17 cellular contexts compared by ENCODE assay signal in genomic region chr10:116286801-116287200, GRCh38. TPM values are rescaled to one million over a fixed set of nuclear protein-coding genes. Genes with fewer than 3 reads are reported as not detected.
A peak's percentile ranks its signal among the peaks of the same experiment; 100 is the strongest.
DNase-seq lines count a peak whose midpoint lies in the region; ATAC-seq and TF ChIP-seq lines count a peak whose summit lies in the region.
"Had no signal": no experiment of that assay in that cellular context is flagged by ENCODE, and none has a peak within 500 bp of the region (broad histone marks: within the 10 kb centered on the region; RNA-seq: fewer than 3 reads in every experiment).

No MANE protein-coding gene starts in this region.

- H2BK5ac ChIP-seq in mesenchymal stem cell (ENCODE audit: low read depth, low read length, poor library complexity, severe bottlenecking), result no peak overlapping the region

- H3K4me1 ChIP-seq in BLaER1 (peaks cover 13% of the 10 kb centered on the region), GM23338 (ENCODE audit: insufficient read depth) (peaks cover 3% of the 10 kb centered on the region; the same call in 1 of the 2 replicates), mesenchymal stem cell (ENCODE audit: control insufficient read depth, insufficient read depth, low read depth, low read length) (peaks cover under 1% of the 10 kb centered on the region)
- H3K4me1 ChIP-seq: HAP-1 had no signal

- H3K4me1 Mint-ChIP-seq in GM23338, result no peaks in the 10 kb centered on the region

- no peaks in the 10 kb centered on the region for H3F3A ChIP-seq in GM23338 (replicated peaks; ENCODE audit: low read depth)

- no peak overlapping the region for H2AK5ac ChIP-seq in mesenchymal stem cell (ENCODE audit: low read length, severe bottlenecking)

- H3K79me1 ChIP-seq in mesenchymal stem cell (replicated peaks; ENCODE audit: low read length, poor library complexity, severe bottlenecking), result no peaks in the 10 kb centered on the region

- no peak overlapping the region for H2BK12ac ChIP-seq in mesenchymal stem cell (ENCODE audit: low read length in 2 of 2)

- no peak overlapping the region for H3K4me3 Mint-ChIP-seq in GM23338
- H3K4me3 Mint-ChIP-seq: CD4-positive, alpha-beta T cell had no signal

- H4K91ac ChIP-seq in mesenchymal stem cell (ENCODE audit: low read length), result no peak overlapping the region

- peaks cover 3% of the 10 kb centered on the region; the same call in 1 of the 3 replicates for H3K9me3 Mint-ChIP-seq in GM23338
- H3K9me3 Mint-ChIP-seq: CD4-positive, alpha-beta T cell had no signal

- no peak for TF ChIP-seq CTCF in GM23338 (conservative IDR thresholded peaks at IDR 0.05; ENCODE audit: low read depth in 2 of 2)

- no peaks in the 10 kb centered on the region for H3K79me2 ChIP-seq in GM23338 (replicated peaks; ENCODE audit: insufficient read depth)

- no peak overlapping the region for H4K8ac ChIP-seq in mesenchymal stem cell (ENCODE audit: low read length)

- no peak overlapping the region for H3K18ac ChIP-seq in mesenchymal stem cell (ENCODE audit: low read depth in 1 of 2, low read length in 2 of 2)

- no peak overlapping the region for H3K4me3 ChIP-seq in BLaER1
- no peak overlapping the region for H3K4me3 ChIP-seq in GM23338
- no peak overlapping the region for H3K4me3 ChIP-seq in mesenchymal stem cell (ENCODE audit: insufficient read depth in 1 of 2, low read depth in 1 of 2, low read length in 2 of 2)
- H3K4me3 ChIP-seq: HAP-1, K562 had no signal

- no peaks in the 10 kb centered on the region for H3K9me3 ChIP-seq in BLaER1
- H3K9me3 ChIP-seq in mesenchymal stem cell (ENCODE audit: control insufficient read depth, low read length), result no peaks in the 10 kb centered on the region
- H3K9me3 ChIP-seq: HAP-1 had no signal

- no peaks in the 10 kb centered on the region for H3K36me3 ChIP-seq in BLaER1
- H3K36me3 ChIP-seq in GM23338 (ENCODE audit: insufficient read depth), result no peaks in the 10 kb centered on the region
- H3K36me3 ChIP-seq in mesenchymal stem cell (ENCODE audit: control insufficient read depth in 1 of 2, insufficient read depth in 2 of 2, low read depth in 1 of 2, low read length in 2 of 2), result no peaks in the 10 kb centered on the region
- H3K36me3 ChIP-seq: HAP-1 had no signal

- no peaks in the 10 kb centered on the region; the same call in 1 of the 2 replicates for H3K9me2 ChIP-seq in GM23338 (ENCODE audit: insufficient read depth)

- H3K27ac ChIP-seq in BLaER1 (no peak overlapping the region), GM23338 (ENCODE audit: low read depth) (no peak overlapping the region), mesenchymal stem cell (ENCODE audit: low read length, poor library complexity, severe bottlenecking) (no peak overlapping the region)
- H3K27ac ChIP-seq: HL-60 had no signal

- no peak for DNase-seq in GM23338 (ENCODE audit: low spot score)
- peak; percentile 17 for DNase-seq in MV-4-11 (lab: John Stamatoyannopoulos, UW)
- DNase-seq in mesenchymal stem cell, result no peak
- no peak for DNase-seq in KG1 (lab: John Stamatoyannopoulos, UW)
- DNase-seq in amniotic stem cell (lab: John Stamatoyannopoulos, UW), result no peak
- DNase-seq in Kasumi-1 (lab: John Stamatoyannopoulos, UW), result no peak
- DNase-seq: 8988T; AML-193; C1 segment of cervical spinal cord; Calu3; CD4-positive, alpha-beta T cell; DMS 273 treated with DMSO at 0.1 percent for 48 hours; EL had no signal

- WGBS in mesenchymal stem cell, result 92% methylated on average over 7 of the region's 7 CpGs

- H3K27ac Mint-ChIP-seq in GM23338, result no peak overlapping the region
- H3K27ac Mint-ChIP-seq: CD4-positive, alpha-beta T cell had no signal

- H3K27me3 ChIP-seq in BLaER1, result no peaks in the 10 kb centered on the region
- H3K27me3 ChIP-seq in GM23338 (ENCODE audit: insufficient read depth), result no peaks in the 10 kb centered on the region
- H3K27me3 ChIP-seq in mesenchymal stem cell (ENCODE audit: control insufficient read depth in 1 of 2, insufficient read depth in 1 of 2, low read length in 2 of 2), result peaks cover 0 to 6% of the 10 kb centered on the region in 2 experiments

- no peak overlapping the region for H3K9ac ChIP-seq in BLaER1
- H3K9ac ChIP-seq in mesenchymal stem cell (ENCODE audit: low read length), result peak overlapping the region; percentile 51

- H2BK120ac ChIP-seq in mesenchymal stem cell (ENCODE audit: low read depth, low read length), result no peak overlapping the region

- H2AFZ ChIP-seq in GM23338, result 0 out of 2 replicates have a peak overlapping the region, but pooled peaks have one; percentile 56
- no peak overlapping the region for H2AFZ ChIP-seq in mesenchymal stem cell (ENCODE audit: low read depth, low read length)

- peaks cover 5% of the 10 kb centered on the region for H3K27me3 Mint-ChIP-seq in GM23338 (ENCODE audit: insufficient read depth, low read depth, poor library complexity)

- no peak overlapping the region for H3K14ac ChIP-seq in mesenchymal stem cell (ENCODE audit: low read length in 2 of 2)

- ATAC-seq in GM23338, result no peak
- ATAC-seq: K562 had no signal

- H4K20me1 ChIP-seq in BLaER1 (no peaks in the 10 kb centered on the region), GM23338 (replicated peaks; ENCODE audit: insufficient read depth) (no peaks in the 10 kb centered on the region)

- peak overlapping the region; percentile 56 for H3K4me2 ChIP-seq in BLaER1
- H3K4me2 ChIP-seq in GM23338, result no peak overlapping the region
- H3K4me2 ChIP-seq in mesenchymal stem cell (ENCODE audit: low read length, poor library complexity, severe bottlenecking), result no peak overlapping the region

- no peak overlapping the region for H3K4ac ChIP-seq in mesenchymal stem cell (ENCODE audit: low read depth in 1 of 2, low read length in 2 of 2)

- no peak overlapping the region for H3K23ac ChIP-seq in mesenchymal stem cell (ENCODE audit: low read length in 2 of 2)

- no peak overlapping the region for H2BK15ac ChIP-seq in mesenchymal stem cell (ENCODE audit: low read depth, poor library complexity, severe bottlenecking)

- H3K36me3 Mint-ChIP-seq in GM23338 (ENCODE audit: low read depth), result no peaks in the 10 kb centered on the region

TF ChIP-seq in GM23338, 12 proteins besides CTCF, POLR2A, EP300 and RAD21:
- TF ChIP-seq ETS1 (IDR thresholded peaks at IDR 0.05) (no peak), CREB1 (CRISPR knock-in tag; IDR thresholded peaks at IDR 0.05; ENCODE audit: low read depth) (no peak)

RNA-seq across cellular contexts. Expression of gene GFRA1, which starts 13.8 kb away (rescaled TPM):
- 2.5 and 2.8 TPM in 2 replicates for total RNA-seq in GM23338 (2014; rRNA removed; shearing (Covaris generic))
- 1.2 and 1.4 TPM in 2 replicates for polyA plus RNA-seq in GM23338 (2016; fragmentation: Nextera tagmentation; extraction: Ambion mirVana)
- 8.0 TPM for polyA plus RNA-seq in mesenchymal stem cell (2013, experiment 1 of 2)
- 7.6 TPM for polyA plus RNA-seq in mesenchymal stem cell (2013, experiment 2 of 2)
- total RNA-seq: Calu3; CD4-positive, alpha-beta T cell had no signal
- polyA plus RNA-seq: K562 had no signal

RNA-seq across cellular contexts. Expression of gene CCDC172, which starts 37.4 kb away (rescaled TPM):
- 3.8 and 4.6 TPM in 2 replicates for total RNA-seq in GM23338 (2014; rRNA removed; shearing (Covaris generic))
- 17.6 and 20.6 TPM in 2 replicates for polyA plus RNA-seq in GM23338 (2016; fragmentation: Nextera tagmentation; extraction: Ambion mirVana)
- polyA plus RNA-seq in mesenchymal stem cell (2013, experiment 1 of 2), result not detected
- polyA plus RNA-seq in mesenchymal stem cell (2013, experiment 2 of 2), result not detected
- total RNA-seq: Calu3; CD4-positive, alpha-beta T cell; K562 had no signal
- polyA plus RNA-seq: K562 had no signal
